Comparison of ENCODE assay signal across 12 cellular contexts in the genomic region with DNA sequence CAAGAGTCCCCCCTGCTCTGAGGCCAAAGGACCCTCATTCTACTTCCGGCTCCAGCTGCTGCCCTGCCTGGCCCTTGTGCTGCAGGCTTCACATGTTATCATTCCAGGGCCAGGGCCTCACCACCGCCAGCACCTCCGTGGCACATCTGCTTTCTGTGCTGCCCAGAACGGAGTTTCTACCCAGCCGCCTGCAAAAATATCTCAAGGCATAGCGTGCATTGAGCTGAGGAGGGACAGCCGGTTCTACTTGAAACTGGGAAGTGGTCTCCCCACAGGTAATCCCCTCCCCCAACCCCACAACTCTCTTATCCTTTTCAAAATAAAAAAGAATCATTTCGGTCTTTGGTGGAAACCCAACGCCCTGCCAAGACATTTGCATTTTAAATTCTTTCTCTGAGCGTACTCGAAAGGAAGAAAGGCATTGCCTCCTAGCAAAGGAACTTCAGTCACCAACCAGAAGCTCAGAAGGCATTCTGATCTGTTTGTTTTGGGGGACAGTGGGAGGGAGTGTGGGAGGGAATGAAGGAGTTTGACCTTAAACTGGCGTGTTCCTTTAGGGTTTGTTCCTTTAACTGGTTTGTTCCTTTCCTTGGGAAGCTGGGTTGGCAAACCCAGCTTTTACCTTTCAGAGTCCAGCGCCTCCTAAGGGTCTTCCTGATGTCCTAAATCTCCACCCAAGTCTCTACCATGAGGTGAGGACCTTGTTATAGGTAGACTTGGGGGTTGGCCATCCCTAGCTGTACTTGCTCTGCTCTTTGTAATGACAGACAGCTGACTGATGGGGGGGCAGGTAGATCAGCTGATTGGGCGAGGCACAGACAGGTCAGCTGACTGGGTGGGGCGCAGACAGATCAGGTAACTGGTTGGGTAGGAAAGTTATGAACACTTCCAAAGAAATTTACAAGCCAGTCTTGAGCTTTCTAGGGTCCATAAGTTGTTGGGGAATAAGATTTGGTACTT. TPM values are rescaled to one million over a fixed set of nuclear protein-coding genes. Genes with fewer than 3 reads are reported as not detected.
DNase-seq lines count a peak whose midpoint lies in the region; ATAC-seq and TF ChIP-seq lines count a peak whose summit lies in the region.
"Had no signal": no experiment of that assay in that cellular context is flagged by ENCODE, and none has a peak within 500 bp of the region (broad histone marks: within the 10 kb centered on the region; RNA-seq: fewer than 3 reads in every experiment).

No MANE protein-coding gene starts in this region.

- no peaks in the 10 kb centered on the region for H3K27me3 ChIP-seq in colonic mucosa
- H3K27me3 ChIP-seq: tibial nerve had no signal

- no peaks in the 10 kb centered on the region; the same call in 1 of the 2 replicates for H3K27me3 Mint-ChIP-seq in WTC11 (ENCODE audit: low read depth)

- no peak overlapping the region for H3K27ac ChIP-seq in colonic mucosa
- H3K27ac ChIP-seq: tibial nerve had no signal

- no peak overlapping the region; the same call in 1 of the 2 replicates for H3K27ac Mint-ChIP-seq in WTC11

- intact Hi-C loops in mucosa of descending colon (cut with DNase I, micrococcal nuclease) (no loop called here), colonic mucosa (cut with DNase I) (no loop called here)

- TF ChIP-seq CTCF in GM12865 (IDR thresholded peaks at IDR 0.05; ENCODE audit: insufficient read depth, low read depth, low read length, missing control alignments) (no peak), WTC11 (IDR thresholded peaks at IDR 0.05) (no peak), mucosa of descending colon (IDR thresholded peaks at IDR 0.05) (no peak), colonic mucosa (IDR thresholded peaks at IDR 0.05) (no peak)

- H3K36me3 ChIP-seq in mucosa of descending colon (ENCODE audit: low read depth) (no peaks in the 10 kb centered on the region), colonic mucosa (no peaks in the 10 kb centered on the region)
- H3K36me3 ChIP-seq: tibial nerve had no signal

- DNase-seq in GM12865 (ENCODE audit: low read depth), result peak; percentile 95
- DNase-seq in WTC11 (ENCODE audit: low spot score), result no peak
- peak in 1 of 3 donors; percentile 19 for DNase-seq in mucosa of descending colon
- DNase-seq in colonic mucosa, result no peak
- DNase-seq: GF-D8, NCI-H2171 treated with DMSO at 0.1 percent for 48 hours, SIG-M5 had no signal

- H3K4me3 ChIP-seq in GM12865 (ENCODE audit: low read depth, low read length) (peak overlapping the region; percentile 30), mucosa of descending colon (no peak overlapping the region), colonic mucosa (no peak overlapping the region)
- H3K4me3 ChIP-seq: tibial nerve had no signal

- no peaks in the 10 kb centered on the region for H3K36me3 Mint-ChIP-seq in WTC11

- no peaks in the 10 kb centered on the region for H3K9me3 ChIP-seq in mucosa of descending colon
- no peaks in the 10 kb centered on the region for H3K9me3 ChIP-seq in colonic mucosa
- H3K9me3 ChIP-seq: tibial nerve had no signal

- no peaks in the 10 kb centered on the region for H3K9me3 Mint-ChIP-seq in WTC11

- CTCF ChIA-PET in WTC11 (lab: Charles Lee), result interaction anchor here (0.8 to 4.1 kb wide), 15 partner anchors 11 to 150 kb away, joined by 3 to 59 read pairs (median 5); partner anchors contain the start of gene MFSD6L

- H3K4me1 Mint-ChIP-seq in WTC11, result peaks cover 22% of the 10 kb centered on the region

- H3K4me1 ChIP-seq in mucosa of descending colon (ENCODE audit: low read depth), result no peaks in the 10 kb centered on the region
- no peaks in the 10 kb centered on the region for H3K4me1 ChIP-seq in colonic mucosa
- H3K4me1 ChIP-seq: tibial nerve had no signal

- H3K4me3 Mint-ChIP-seq in WTC11, result peak overlapping the region; percentile 24

- POLR2A ChIA-PET in WTC11 (lab: Charles Lee), result no interaction called here

- ATAC-seq in GM21423 (IDR thresholded peaks at IDR 0.05; ENCODE audit: unreplicated experiment) (peak; percentile 45), WTC11 (peak; percentile 32; the same call in 1 of the 2 replicates), mucosa of descending colon (peak; percentile 19), GM21737 (IDR thresholded peaks at IDR 0.05; ENCODE audit: unreplicated experiment) (no peak), GM18519 (IDR thresholded peaks at IDR 0.05; ENCODE audit: low FRiP score, unreplicated experiment) (no peak)

- H3K9ac ChIP-seq in colonic mucosa (ENCODE audit: low read depth in 2 of 2, low read length in 2 of 2), result no peak overlapping the region

TF ChIP-seq in WTC11, 78 proteins besides CTCF, POLR2A, EP300 and RAD21 (continues in another document):
- no peak for TF ChIP-seq FOXK1 (CRISPR knock-in tag; IDR thresholded peaks at IDR 0.05)
- 0 out of 2 replicates have a peak, but pooled peaks have one; percentile 29 for TF ChIP-seq ERG (CRISPR knock-in tag; IDR thresholded peaks at IDR 0.05)
- no peak for TF ChIP-seq ZNF671 (CRISPR knock-in tag; IDR thresholded peaks at IDR 0.05)
- no peak for TF ChIP-seq PRRX2 (CRISPR knock-in tag; IDR thresholded peaks at IDR 0.05)
- TF ChIP-seq, protein P1, sequence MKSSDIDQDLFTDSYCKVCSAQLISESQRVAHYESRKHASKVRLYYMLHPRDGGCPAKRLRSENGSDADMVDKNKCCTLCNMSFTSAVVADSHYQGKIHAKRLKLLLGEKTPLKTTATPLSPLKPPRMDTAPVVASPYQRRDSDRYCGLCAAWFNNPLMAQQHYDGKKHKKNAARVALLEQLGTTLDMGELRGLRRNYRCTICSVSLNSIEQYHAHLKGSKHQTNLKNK (CRISPR knock-in tag; IDR thresholded peaks at IDR 0.05), result no peak
- TF ChIP-seq FOXJ3 (CRISPR knock-in tag; IDR thresholded peaks at IDR 0.05; ENCODE audit: borderline replicate concordance), result no peak
- TF ChIP-seq CREM (CRISPR knock-in tag; IDR thresholded peaks at IDR 0.05), result no peak
- peak; percentile 72 for TF ChIP-seq USF2 (CRISPR knock-in tag; IDR thresholded peaks at IDR 0.05)
- TF ChIP-seq, protein P2, sequence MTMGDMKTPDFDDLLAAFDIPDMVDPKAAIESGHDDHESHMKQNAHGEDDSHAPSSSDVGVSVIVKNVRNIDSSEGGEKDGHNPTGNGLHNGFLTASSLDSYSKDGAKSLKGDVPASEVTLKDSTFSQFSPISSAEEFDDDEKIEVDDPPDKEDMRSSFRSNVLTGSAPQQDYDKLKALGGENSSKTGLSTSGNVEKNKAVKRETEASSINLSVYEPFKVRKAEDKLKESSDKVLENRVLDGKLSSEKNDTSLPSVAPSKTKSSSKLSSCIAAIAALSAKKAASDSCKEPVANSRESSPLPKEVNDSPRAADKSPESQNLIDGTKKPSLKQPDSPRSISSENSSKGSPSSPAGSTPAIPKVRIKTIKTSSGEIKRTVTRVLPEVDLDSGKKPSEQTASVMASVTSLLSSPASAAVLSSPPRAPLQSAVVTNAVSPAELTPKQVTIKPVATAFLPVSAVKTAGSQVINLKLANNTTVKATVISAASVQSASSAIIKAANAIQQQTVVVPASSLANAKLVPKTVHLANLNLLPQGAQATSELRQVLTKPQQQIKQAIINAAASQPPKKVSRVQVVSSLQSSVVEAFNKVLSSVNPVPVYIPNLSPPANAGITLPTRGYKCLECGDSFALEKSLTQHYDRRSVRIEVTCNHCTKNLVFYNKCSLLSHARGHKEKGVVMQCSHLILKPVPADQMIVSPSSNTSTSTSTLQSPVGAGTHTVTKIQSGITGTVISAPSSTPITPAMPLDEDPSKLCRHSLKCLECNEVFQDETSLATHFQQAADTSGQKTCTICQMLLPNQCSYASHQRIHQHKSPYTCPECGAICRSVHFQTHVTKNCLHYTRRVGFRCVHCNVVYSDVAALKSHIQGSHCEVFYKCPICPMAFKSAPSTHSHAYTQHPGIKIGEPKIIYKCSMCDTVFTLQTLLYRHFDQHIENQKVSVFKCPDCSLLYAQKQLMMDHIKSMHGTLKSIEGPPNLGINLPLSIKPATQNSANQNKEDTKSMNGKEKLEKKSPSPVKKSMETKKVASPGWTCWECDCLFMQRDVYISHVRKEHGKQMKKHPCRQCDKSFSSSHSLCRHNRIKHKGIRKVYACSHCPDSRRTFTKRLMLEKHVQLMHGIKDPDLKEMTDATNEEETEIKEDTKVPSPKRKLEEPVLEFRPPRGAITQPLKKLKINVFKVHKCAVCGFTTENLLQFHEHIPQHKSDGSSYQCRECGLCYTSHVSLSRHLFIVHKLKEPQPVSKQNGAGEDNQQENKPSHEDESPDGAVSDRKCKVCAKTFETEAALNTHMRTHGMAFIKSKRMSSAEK (CRISPR knock-in tag; IDR thresholded peaks at IDR 0.05; ENCODE audit: borderline replicate concordance), result no peak
- TF ChIP-seq, protein P3, sequence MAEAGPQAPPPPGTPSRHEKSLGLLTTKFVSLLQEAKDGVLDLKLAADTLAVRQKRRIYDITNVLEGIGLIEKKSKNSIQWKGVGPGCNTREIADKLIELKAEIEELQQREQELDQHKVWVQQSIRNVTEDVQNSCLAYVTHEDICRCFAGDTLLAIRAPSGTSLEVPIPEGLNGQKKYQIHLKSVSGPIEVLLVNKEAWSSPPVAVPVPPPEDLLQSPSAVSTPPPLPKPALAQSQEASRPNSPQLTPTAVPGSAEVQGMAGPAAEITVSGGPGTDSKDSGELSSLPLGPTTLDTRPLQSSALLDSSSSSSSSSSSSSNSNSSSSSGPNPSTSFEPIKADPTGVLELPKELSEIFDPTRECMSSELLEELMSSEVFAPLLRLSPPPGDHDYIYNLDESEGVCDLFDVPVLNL (CRISPR knock-in tag; IDR thresholded peaks at IDR 0.05; ENCODE audit: borderline replicate concordance, low read depth), result no peak
- TF ChIP-seq KAT7 (CRISPR knock-in tag; IDR thresholded peaks at IDR 0.05; ENCODE audit: borderline replicate concordance), result no peak

RNA-seq across cellular contexts. Expression of gene PIK3R6, which starts 33.4 kb away (rescaled TPM):
- total RNA-seq in WTC11 (2021) (0.15 to 0.23 TPM (median 0.21 TPM) in 3 replicates), mucosa of descending colon (1 to 10 TPM in 2 of 3 donors, under 1 TPM in 1; 0.32 to 1.9 (median 1.7) TPM), colonic mucosa (under 1 TPM; 0.61 to 0.96 TPM)
- total RNA-seq: HT1080 had no signal

Comparison
In these comparisons a context has a peak if more than half of its experiments do, and no peak if none do; other contexts are left out.
1. ATAC-seq: peak in GM21423 (single experiment), WTC11 (single experiment) and mucosa of descending colon (single experiment); none in GM21737 (single experiment) and GM18519 (single experiment).